ENCODE assay signal across 30 cellular contexts in genomic region chrX:47224266-47224895, GRCh38.
"Had no signal": no experiment of that assay in that cellular context is flagged by ENCODE, and none has a peak within 500 bp of the region (broad histone marks: within the 10 kb centered on the region; RNA-seq: fewer than 3 reads in every experiment).

No MANE protein-coding gene starts in this region.

- DNase-seq: activated CD4-positive, alpha-beta memory T cell treated with anti-CD3 and anti-CD28 coated beads for 36 hours; activated CD4-positive, alpha-beta T cell treated with anti-CD3 and anti-CD28 coated beads for 36 hours; activated CD4-positive, alpha-beta T cell treated with anti-CD3 and anti-CD28 coated beads, Interleukin-2, amount 10 ng/mL, durations not matched to agents 7 days and 5 days; activated CD8-positive, alpha-beta memory T cell treated with anti-CD3 and anti-CD28 coated beads, Interleukin-2, amount 50 U/mL, for 4 hours; activated effector memory CD4-positive, alpha-beta T cell treated with anti-CD3 and anti-CD28 coated beads, Interleukin-2, amount 50 U/mL, for 16 hours; activated naive CD4-positive, alpha-beta T cell; activated naive CD4-positive, alpha-beta T cell treated with anti-CD3 and anti-CD28 coated beads, Interleukin-2, amount 50 U/mL, for 16 hours; activated naive CD8-positive, alpha-beta T cell treated with anti-CD3 and anti-CD28 coated beads for 36 hours; activated T-cell treated with anti-CD3 and anti-CD28 coated beads for 4 hours; activated T-cell treated with anti-CD3 and anti-CD28 coated beads, Interleukin-2, amount 50 U/mL, for 72 hours; amniotic stem cell; brain microvascular endothelial cell; NCI-H1105; NCI-H1417 treated with DMSO at 0.1 percent for 48 hours; NCI-H187 treated with DMSO at 0.1 percent for 48 hours; NCI-H2081; NCI-H2171 treated with DMSO at 0.1 percent for 48 hours; NCI-H2227 treated with DMSO at 0.1 percent for 48 hours; NCI-H446 treated with DMSO at 0.1 percent for 48 hours; NCI-H524; SHP77; SJCRH30 had no signal

- H3K4me2 ChIP-seq: KMS-11 had no signal

- H3K27ac Mint-ChIP-seq: activated CD4-positive, alpha-beta memory T cell treated with anti-CD3 and anti-CD28 coated beads for 36 hours; activated CD4-positive, alpha-beta T cell treated with anti-CD3 and anti-CD28 coated beads for 36 hours; activated CD4-positive, alpha-beta T cell treated with anti-CD3 and anti-CD28 coated beads, Interleukin-2, amount 10 ng/mL, durations not matched to agents 7 days and 5 days; activated naive CD8-positive, alpha-beta T cell treated with anti-CD3 and anti-CD28 coated beads for 36 hours; activated T-cell treated with anti-CD3 and anti-CD28 coated beads, Interleukin-2, amount 50 U/mL, for 72 hours; activated T-helper 17 cell treated with anti-CD3 and anti-CD28 coated beads, Interleukin-2, amount 50 U/mL, for 72 hours; T-helper 2 cell treated with Interferon-gamma antibody and Interleukin-4, amounts not matched to agents 5 μg/mL and 100 μg/mL, for 36 hours; WTC11 had no signal

- ATAC-seq: activated CD4-positive, alpha-beta T cell treated with anti-CD3 and anti-CD28 coated beads for 36 hours; activated CD4-positive, CD25-positive, alpha-beta regulatory T cell treated with anti-CD3 and anti-CD28 coated beads, Interleukin-2, amount 50 U/mL, for 24 hours; activated T-cell treated with anti-CD3 and anti-CD28 coated beads, Interleukin-2, amount 50 U/mL, for 72 hours; activated T-helper 17 cell treated with anti-CD3 and anti-CD28 coated beads, Interleukin-2, amount 50 U/mL, for 72 hours; Panc1; WTC11 had no signal

- H3K27ac ChIP-seq: brain microvascular endothelial cell, cardiac muscle cell, KMS-11, SJCRH30, SK-N-MC had no signal

- H3K27me3 Mint-ChIP-seq: activated CD4-positive, alpha-beta memory T cell treated with anti-CD3 and anti-CD28 coated beads for 36 hours; activated CD4-positive, alpha-beta T cell treated with anti-CD3 and anti-CD28 coated beads for 36 hours; activated CD4-positive, alpha-beta T cell treated with anti-CD3 and anti-CD28 coated beads, Interleukin-2, amount 10 ng/mL, durations not matched to agents 7 days and 5 days; activated naive CD8-positive, alpha-beta T cell treated with anti-CD3 and anti-CD28 coated beads for 36 hours; activated T-helper 17 cell treated with anti-CD3 and anti-CD28 coated beads, Interleukin-2, amount 50 U/mL, for 72 hours had no signal

- H3K36me3 ChIP-seq: SJCRH30 had no signal

- H3K9me3 ChIP-seq: SJCRH30 had no signal

- H3K9me3 Mint-ChIP-seq: activated CD4-positive, alpha-beta memory T cell treated with anti-CD3 and anti-CD28 coated beads for 36 hours; activated CD4-positive, alpha-beta T cell treated with anti-CD3 and anti-CD28 coated beads, Interleukin-2, amount 10 ng/mL, durations not matched to agents 7 days and 5 days; activated naive CD8-positive, alpha-beta T cell treated with anti-CD3 and anti-CD28 coated beads for 36 hours; activated T-cell treated with anti-CD3 and anti-CD28 coated beads, Interleukin-2, amount 50 U/mL, for 72 hours; activated T-helper 17 cell treated with anti-CD3 and anti-CD28 coated beads, Interleukin-2, amount 50 U/mL, for 72 hours; T-helper 2 cell treated with Interferon-gamma antibody and Interleukin-4, amounts not matched to agents 5 μg/mL and 100 μg/mL, for 36 hours; WTC11 had no signal

- H3K4me3 Mint-ChIP-seq: activated CD4-positive, alpha-beta memory T cell treated with anti-CD3 and anti-CD28 coated beads for 36 hours; activated CD4-positive, alpha-beta T cell treated with anti-CD3 and anti-CD28 coated beads for 36 hours; activated CD4-positive, alpha-beta T cell treated with anti-CD3 and anti-CD28 coated beads, Interleukin-2, amount 10 ng/mL, durations not matched to agents 7 days and 5 days; activated naive CD8-positive, alpha-beta T cell treated with anti-CD3 and anti-CD28 coated beads for 36 hours; activated T-cell treated with anti-CD3 and anti-CD28 coated beads, Interleukin-2, amount 50 U/mL, for 72 hours; activated T-helper 17 cell treated with anti-CD3 and anti-CD28 coated beads, Interleukin-2, amount 50 U/mL, for 72 hours; T-helper 2 cell treated with Interferon-gamma antibody and Interleukin-4, amounts not matched to agents 5 μg/mL and 100 μg/mL, for 36 hours; WTC11 had no signal

- H3K27me3 ChIP-seq: brain microvascular endothelial cell, cardiac muscle cell, SJCRH30 had no signal

- H3K4me3 ChIP-seq: cardiac muscle cell, SJCRH30, SK-N-MC had no signal

- H3K4me1 ChIP-seq: SJCRH30 had no signal
